Comparison of ENCODE assay signal across 13 cellular contexts in genomic region chr20:3739054-3739925, GRCh38. TPM values are rescaled to one million over a fixed set of nuclear protein-coding genes. Genes with fewer than 3 reads are reported as not detected.
DNase-seq lines count a peak whose midpoint lies in the region; ATAC-seq and TF ChIP-seq lines count a peak whose summit lies in the region.
"Had no signal": no experiment of that assay in that cellular context is flagged by ENCODE, and none has a peak within 500 bp of the region (broad histone marks: within the 10 kb centered on the region; RNA-seq: fewer than 3 reads in every experiment).

No MANE protein-coding gene starts in this region.

- H3K4me1 ChIP-seq in spleen: peaks cover 10 to 87% (median 30%) of the 10 kb centered on the region in 6 donors

- no peak overlapping the region for H3K4me3 ChIP-seq in spleen

- peak overlapping the region; percentile 53 to 88 (median 78) for H3K27ac ChIP-seq in spleen

- DNase-seq in WTC11 (ENCODE audit: low spot score): no peak
- peak; percentile 76 for DNase-seq in left cardiac atrium
- DNase-seq in spleen: peak; percentile 86
- no peak for DNase-seq in stimulated activated CD4-positive, alpha-beta T cell treated with anti-CD3 and anti-CD28 coated beads, Interleukin-2, amount 100 ng/mL, for 24 hours
- DNase-seq in GDM1 (lab: John Stamatoyannopoulos, UW): no peak
- no peak for DNase-seq in GM10266 (ENCODE audit: extremely low spot score)
- DNase-seq: CD4-positive, alpha-beta memory T cell; foreskin melanocyte; stimulated activated naive CD4-positive, alpha-beta T cell treated with Interleukin-2 at 50 U/mL for 16 hours; T-helper 2 cell had no signal

- WGBS in spleen, 5 donors: 60 to 73% (median 63%) methylated on average over 16 to 19 of the region's 19 CpGs

- H3K4me1 Mint-ChIP-seq in WTC11: peaks cover 24% of the 10 kb centered on the region

- TF ChIP-seq CTCF in WTC11 (IDR thresholded peaks at IDR 0.05) (no peak), spleen (IDR thresholded peaks at IDR 0.05 in 8 of 11, conservative IDR thresholded peaks at IDR 0.05 in 3 of 11) (no peak), GM10266 (IDR thresholded peaks at IDR 0.05; ENCODE audit: control insufficient read depth, insufficient read depth, low read depth, missing control alignments) (no peak)

- H3K27me3 ChIP-seq in spleen (replicated peaks in 1 of 7): no peaks in the 10 kb centered on the region

- ATAC-seq in WTC11 (peak; percentile 35), left cardiac atrium (peak; percentile 51 to 71)

- CTCF ChIA-PET in WTC11 (lab: Charles Lee): interaction anchor here (0.6 to 3.7 kb wide), 11 partner anchors 11 to 166 kb away, joined by 3 to 47 read pairs (median 5); no protein-coding TSS in a partner anchor

- peak overlapping the region; percentile 68 for H3K27ac Mint-ChIP-seq in WTC11
- H3K27ac Mint-ChIP-seq: activated naive CD4-positive, alpha-beta T cell treated with anti-CD3 and anti-CD28 coated beads, Interleukin-2, amount 50 U/mL, for 24 hours; CD4-positive, alpha-beta memory T cell had no signal

- H3K36me3 Mint-ChIP-seq in WTC11: no peaks in the 10 kb centered on the region
- H3K36me3 Mint-ChIP-seq: activated naive CD4-positive, alpha-beta T cell treated with anti-CD3 and anti-CD28 coated beads, Interleukin-2, amount 50 U/mL, for 24 hours; CD4-positive, alpha-beta memory T cell had no signal

- intact Hi-C loops in left cardiac atrium (cut with DNase I) (no loop called here), spleen (cut with DNase I; ENCODE audit: low total_unique reads) (no loop called here)

- H3K9me3 Mint-ChIP-seq in WTC11: no peaks in the 10 kb centered on the region
- H3K9me3 Mint-ChIP-seq: activated naive CD4-positive, alpha-beta T cell treated with anti-CD3 and anti-CD28 coated beads, Interleukin-2, amount 50 U/mL, for 24 hours; CD4-positive, alpha-beta memory T cell had no signal

- H3K27me3 Mint-ChIP-seq in WTC11 (ENCODE audit: low read depth): peaks cover 2% of the 10 kb centered on the region
- H3K27me3 Mint-ChIP-seq: activated naive CD4-positive, alpha-beta T cell treated with anti-CD3 and anti-CD28 coated beads, Interleukin-2, amount 50 U/mL, for 24 hours had no signal

- no peak for TF ChIP-seq POLR2A in spleen (IDR thresholded peaks at IDR 0.05)

- H3K9me3 ChIP-seq in spleen: no peaks in the 10 kb centered on the region

- POLR2A ChIA-PET in WTC11 (lab: Charles Lee): no interaction called here

- H3K4me3 Mint-ChIP-seq in WTC11: no peak overlapping the region
- H3K4me3 Mint-ChIP-seq: activated naive CD4-positive, alpha-beta T cell treated with anti-CD3 and anti-CD28 coated beads, Interleukin-2, amount 50 U/mL, for 24 hours had no signal

- H3K36me3 ChIP-seq in spleen: peaks cover 0 to 44% (median 0%) of the 10 kb centered on the region in 6 donors

TF ChIP-seq in WTC11, 78 proteins besides CTCF, POLR2A, EP300 and RAD21 (continues in another document):
- TF ChIP-seq ATF1 (CRISPR knock-in tag; IDR thresholded peaks at IDR 0.05): no peak
- TF ChIP-seq USF1 (CRISPR knock-in tag; IDR thresholded peaks at IDR 0.05): peak; percentile 23; the same call in 1 of the 2 replicates
- TF ChIP-seq HMGXB4 (CRISPR knock-in tag; IDR thresholded peaks at IDR 0.05): 0 out of 2 replicates have a peak, but pooled peaks have one; percentile 54
- no peak for TF ChIP-seq FOXP4 (CRISPR knock-in tag; IDR thresholded peaks at IDR 0.05)
- no peak for TF ChIP-seq ATF6 (CRISPR knock-in tag; IDR thresholded peaks at IDR 0.05)

RNA-seq across cellular contexts. Expression of gene HSPA12B, which starts 6.8 kb away (rescaled TPM):
- total RNA-seq in WTC11 (2021): 6.3 to 8.5 TPM (median 8.2 TPM) in 3 replicates
- 10 to 100 TPM; 15.7 to 19.3 TPM for total RNA-seq in left cardiac atrium
- total RNA-seq in spleen: 10 to 100 TPM; 12.6 to 74.0 (median 29.9) TPM
- 10 to 100 TPM in 2 of 3 donors, 1 to 10 TPM in 1; 5.7 to 41.6 (median 21.3) TPM for polyA plus RNA-seq in spleen
- total RNA-seq: activated CD8-positive, alpha-beta memory T cell treated with anti-CD3 and anti-CD28 coated beads for 36 hours; CD4-positive, alpha-beta memory T cell had no signal

RNA-seq across cellular contexts. Expression of gene SIGLEC1, which starts 26.9 kb away (rescaled TPM):
- 0.04 to 0.11 TPM in 2 of 3 replicates, not detected in the other for total RNA-seq in WTC11 (2021)
- total RNA-seq in left cardiac atrium: 10 to 100 TPM; 12.4 to 23.9 TPM
- total RNA-seq in spleen: 10 to 100 TPM in 5 of 7 donors, 1 to 10 TPM in 2; 3.0 to 50.2 (median 21.9) TPM
- 10 to 100 TPM in 2 of 3 donors, 1 to 10 TPM in 1; 8.1 to 18.4 (median 11.0) TPM for polyA plus RNA-seq in spleen
- total RNA-seq: activated CD8-positive, alpha-beta memory T cell treated with anti-CD3 and anti-CD28 coated beads for 36 hours; kidney epithelial cell had no signal
- polyA plus RNA-seq: CD4-positive, alpha-beta memory T cell had no signal

RNA-seq across cellular contexts. Expression of gene ADISSP, which starts 28.3 kb away (rescaled TPM):
- total RNA-seq in WTC11 (2021) (109 to 129 TPM (median 113 TPM) in 3 replicates), left cardiac atrium (10 to 100 TPM; 17.2 to 23.2 TPM), spleen (10 to 100 TPM; 29.4 to 42.4 (median 35.1) TPM)
- polyA plus RNA-seq in spleen: 10 to 100 TPM; 31.3 to 55.5 (median 36.8) TPM

RNA-seq across cellular contexts. Expression of gene SPEF1, which starts 42.0 kb away (rescaled TPM):
- total RNA-seq in WTC11 (2021) (0.41 to 0.72 TPM (median 0.64 TPM) in 3 replicates), left cardiac atrium (not detected), spleen (not detected)
- under 1 TPM in 2 of 3 donors, not detected in 1; 0.06 to 0.11 TPM for polyA plus RNA-seq in spleen
- total RNA-seq: CD4-positive, alpha-beta memory T cell; kidney epithelial cell had no signal

RNA-seq across cellular contexts. Expression of gene CENPB, which starts 47.2 kb away (rescaled TPM):
- total RNA-seq in WTC11 (2021) (55.3 to 58.7 TPM (median 57.6 TPM) in 3 replicates), left cardiac atrium (10 to 100 TPM; 70.8 to 93.6 TPM), spleen (10 to 100 TPM; 41.8 to 84.7 (median 57.9) TPM)
- 10 to 100 TPM; 24.8 to 56.9 (median 29.3) TPM for polyA plus RNA-seq in spleen

Comparison
In these comparisons a context has a peak if more than half of its experiments do, and no peak if none do; other contexts are left out.
1. DNase-seq: peak in left cardiac atrium (single experiment) and spleen (single experiment); none in WTC11 (single experiment), stimulated activated CD4-positive, alpha-beta T cell treated with anti-CD3 and anti-CD28 coated beads, Interleukin-2, amount 100 ng/mL, for 24 hours (0 of 2), GDM1 (single experiment) and GM10266 (single experiment).